ENCODE assay signal across 32 cellular contexts in genomic region chr15:91821458-91821857, GRCh38. TPM values are rescaled to one million over a fixed set of nuclear protein-coding genes. Genes with fewer than 3 reads are reported as not detected.
"Had no signal": no experiment of that assay in that cellular context is flagged by ENCODE, and none has a peak within 500 bp of the region (broad histone marks: within the 10 kb centered on the region; RNA-seq: fewer than 3 reads in every experiment).

No MANE protein-coding gene starts in this region.

- H3K27ac ChIP-seq: body of pancreas, esophagus muscularis mucosa, gastroesophageal sphincter, neutrophil, ovary, psoas muscle, right atrium auricular region, spleen, upper lobe of left lung, WERI-Rb-1 had no signal

- FAIRE-seq: endothelial cell of umbilical vein, islet of Langerhans, TTC549 had no signal

- ATAC-seq: activated CD8-positive, alpha-beta memory T cell treated with anti-CD3 and anti-CD28 coated beads, Interleukin-2, amount 10 ng/mL, durations not matched to agents 7 days and 5 days; activated CD8-positive, alpha-beta T cell treated with anti-CD3 and anti-CD28 coated beads for 36 hours; body of pancreas; effector memory CD8-positive, alpha-beta T cell; gastroesophageal sphincter; left colon; psoas muscle; stimulated activated naive CD8-positive, alpha-beta T cell treated with anti-CD3 and anti-CD28 coated beads, Interleukin-15, Interleukin-2, amounts not matched to agents 100 U/mL and 50 U/mL, for 24 hours had no signal

- H3K4me3 ChIP-seq: body of pancreas, esophagus muscularis mucosa, gastroesophageal sphincter, ovary, psoas muscle, right atrium auricular region, spleen, upper lobe of left lung had no signal

- H3K4me1 Mint-ChIP-seq: activated CD4-positive, alpha-beta T cell treated with anti-CD3 and anti-CD28 coated beads, Interleukin-2, amount 10 ng/mL, durations not matched to agents 7 days and 5 days; activated CD8-positive, alpha-beta memory T cell treated with anti-CD3 and anti-CD28 coated beads, Interleukin-2, amount 10 ng/mL, durations not matched to agents 7 days and 5 days; activated naive CD4-positive, alpha-beta T cell treated with anti-CD3 and anti-CD28 coated beads, Interleukin-2, amount 50 U/mL, for 24 hours had no signal

- H3K4me3 Mint-ChIP-seq: activated CD4-positive, alpha-beta T cell treated with anti-CD3 and anti-CD28 coated beads, Interleukin-2, amount 10 ng/mL, durations not matched to agents 7 days and 5 days; activated CD8-positive, alpha-beta memory T cell treated with anti-CD3 and anti-CD28 coated beads, Interleukin-2, amount 10 ng/mL, durations not matched to agents 7 days and 5 days; activated CD8-positive, alpha-beta T cell treated with anti-CD3 and anti-CD28 coated beads for 36 hours; activated naive CD4-positive, alpha-beta T cell treated with anti-CD3 and anti-CD28 coated beads, Interleukin-2, amount 50 U/mL, for 24 hours; activated T-helper 1 cell treated with anti-CD3 and anti-CD28 coated beads, Interleukin-12 subunit alpha, Interleukin-12 subunit beta, Interleukin-2, Interleukin-4 antibody, amounts not matched to agents 30 ng/mL and 10 ng/mL and 1 ng/mL, durations not matched to agents 14 hours and 24 hours and 36 hours; effector memory CD8-positive, alpha-beta T cell; nephron had no signal

- H3K36me3 ChIP-seq: esophagus muscularis mucosa, gastroesophageal sphincter, neutrophil, ovary, right atrium auricular region, spleen, upper lobe of left lung, WERI-Rb-1 had no signal

- H3K9me3 ChIP-seq: body of pancreas, esophagus muscularis mucosa, gastroesophageal sphincter, neutrophil, ovary, psoas muscle, spleen, upper lobe of left lung had no signal

- H3K4me1 ChIP-seq: gastroesophageal sphincter, psoas muscle, right atrium auricular region, upper lobe of left lung had no signal

- H3K27me3 Mint-ChIP-seq: activated naive CD4-positive, alpha-beta T cell treated with anti-CD3 and anti-CD28 coated beads, Interleukin-2, amount 50 U/mL, for 24 hours had no signal

- H3K36me3 Mint-ChIP-seq: activated CD8-positive, alpha-beta memory T cell treated with anti-CD3 and anti-CD28 coated beads, Interleukin-2, amount 10 ng/mL, durations not matched to agents 7 days and 5 days; activated naive CD4-positive, alpha-beta T cell treated with anti-CD3 and anti-CD28 coated beads, Interleukin-2, amount 50 U/mL, for 24 hours had no signal

- DNase-seq: activated CD4-positive, alpha-beta T cell treated with anti-CD3 and anti-CD28 coated beads, Interleukin-2, amount 10 ng/mL, durations not matched to agents 7 days and 5 days; activated CD4-positive, CD25-positive, alpha-beta regulatory T cell treated with anti-CD3 and anti-CD28 coated beads, Interleukin-2, amount 50 U/mL, for 72 hours; activated CD8-positive, alpha-beta memory T cell treated with anti-CD3 and anti-CD28 coated beads, Interleukin-2, amount 10 ng/mL, durations not matched to agents 7 days and 5 days; activated CD8-positive, alpha-beta T cell treated with anti-CD3 and anti-CD28 coated beads for 36 hours; activated gamma-delta T cell treated with Interleukin-2 at 50 U/mL for 16 hours; activated T-cell treated with anti-CD3 and anti-CD28 coated beads for 4 hours; anterior cingulate cortex; body of pancreas; caudate nucleus; dermis blood vessel endothelial cell; effector memory CD8-positive, alpha-beta T cell; head of caudate nucleus; left colon; mesenchymal stem cell; ovary; psoas muscle; spleen; stimulated activated CD4-positive, alpha-beta T cell treated with anti-CD3 and anti-CD28 coated beads, Interleukin-4, amount 100 ng/mL, for 24 hours; stimulated activated naive CD8-positive, alpha-beta T cell treated with anti-CD3 and anti-CD28 coated beads, Interleukin-15, Interleukin-2, amounts not matched to agents 100 U/mL and 50 U/mL, for 24 hours; upper lobe of left lung; WERI-Rb-1 had no signal

- H3K27me3 ChIP-seq: body of pancreas, esophagus muscularis mucosa, gastroesophageal sphincter, neutrophil, ovary, right atrium auricular region, spleen, upper lobe of left lung had no signal

- H3K27ac Mint-ChIP-seq: activated CD4-positive, alpha-beta T cell treated with anti-CD3 and anti-CD28 coated beads, Interleukin-2, amount 10 ng/mL, durations not matched to agents 7 days and 5 days; activated CD8-positive, alpha-beta memory T cell treated with anti-CD3 and anti-CD28 coated beads, Interleukin-2, amount 10 ng/mL, durations not matched to agents 7 days and 5 days; activated CD8-positive, alpha-beta T cell treated with anti-CD3 and anti-CD28 coated beads for 36 hours; activated naive CD4-positive, alpha-beta T cell treated with anti-CD3 and anti-CD28 coated beads, Interleukin-2, amount 50 U/mL, for 24 hours; activated T-helper 1 cell treated with anti-CD3 and anti-CD28 coated beads, Interleukin-12 subunit alpha, Interleukin-12 subunit beta, Interleukin-2, Interleukin-4 antibody, amounts not matched to agents 30 ng/mL and 10 ng/mL and 1 ng/mL, durations not matched to agents 14 hours and 24 hours and 36 hours; effector memory CD8-positive, alpha-beta T cell; nephron had no signal

- H3K9me3 Mint-ChIP-seq: activated CD8-positive, alpha-beta T cell treated with anti-CD3 and anti-CD28 coated beads for 36 hours; activated naive CD4-positive, alpha-beta T cell treated with anti-CD3 and anti-CD28 coated beads, Interleukin-2, amount 50 U/mL, for 24 hours; activated T-helper 1 cell treated with anti-CD3 and anti-CD28 coated beads, Interleukin-12 subunit alpha, Interleukin-12 subunit beta, Interleukin-2, Interleukin-4 antibody, amounts not matched to agents 30 ng/mL and 10 ng/mL and 1 ng/mL, durations not matched to agents 14 hours and 24 hours and 36 hours; effector memory CD8-positive, alpha-beta T cell; nephron had no signal

RNA-seq across cellular contexts. Expression of gene SLCO3A1, which starts 32.0 kb away (rescaled TPM):
- total RNA-seq: myocyte had no signal
